24 cellular contexts compared by ENCODE assay signal in genomic region chr1:245701631-245702030, GRCh38.
DNase-seq lines count a peak whose midpoint lies in the region; ATAC-seq, FAIRE-seq and TF ChIP-seq lines count a peak whose summit lies in the region.
"Had no signal": no experiment of that assay in that cellular context is flagged by ENCODE, and none has a peak within 500 bp of the region (broad histone marks: within the 10 kb centered on the region; RNA-seq: fewer than 3 reads in every experiment).

No MANE protein-coding gene starts in this region.

- DNase-seq in Caco-2 (no peak), kidney (peak; percentile 45), osteoblast (ENCODE audit: insufficient read length, low spot score, missing footprints) (peak; percentile 39), spleen (peak; percentile 47), body of pancreas (no peak), esophagus squamous epithelium (lab: John Stamatoyannopoulos, UW) (no peak), GM19240 (ENCODE audit: insufficient read length, low spot score) (no peak)
- DNase-seq: 8988T; ACHN; AML-193; BE2C; Calu3; CD4-positive, alpha-beta T cell; CD8-positive, alpha-beta memory T cell; DMS53; DMS79 treated with DMSO at 0.1 percent for 48 hours; GM23248; H7; HCEC 1CT had no signal

- no peak overlapping the region for H3K9ac ChIP-seq in kidney (ENCODE audit: low read length in 2 of 2)
- H3K9ac ChIP-seq: BLaER1 treated with 17β-estradiol and CSF1 and Interleukin-3, amounts not matched to agents 10 nM and 100 nM; GM23248 had no signal

- no peak for TF ChIP-seq CTCF in Caco-2 (IDR thresholded peaks at IDR 0.05; ENCODE audit: insufficient read depth in 1 of 2, low read depth in 1 of 2, low read length in 1 of 2, severe bottlenecking in 1 of 2, unreplicated experiment in 1 of 2)
- no peak for TF ChIP-seq CTCF in kidney (IDR thresholded peaks at IDR 0.05; ENCODE audit: borderline replicate concordance, extremely low read depth, insufficient read depth)
- no peak for TF ChIP-seq CTCF in osteoblast (IDR thresholded peaks at IDR 0.05; ENCODE audit: extremely low read depth, low read depth, low read length)
- TF ChIP-seq CTCF in spleen (IDR thresholded peaks at IDR 0.05 in 8 of 11, conservative IDR thresholded peaks at IDR 0.05 in 3 of 11): no peak
- no peak for TF ChIP-seq CTCF in body of pancreas (IDR thresholded peaks at IDR 0.05)
- TF ChIP-seq CTCF in esophagus squamous epithelium (IDR thresholded peaks at IDR 0.05): no peak

- H3K36me3 Mint-ChIP-seq in Caco-2 (ENCODE audit: insufficient read depth, unreplicated experiment): no peaks in the 10 kb centered on the region

- no peak for ATAC-seq in body of pancreas
- ATAC-seq: A549 had no signal

- no TSS peak for BruUV-seq in Caco-2 (replicated peaks; lab: Mats Ljungman, UMichigan)

- no peak overlapping the region for H3K4me2 ChIP-seq in osteoblast (ENCODE audit: insufficient read depth, low read length)
- H3K4me2 ChIP-seq: A549 had no signal

- H3K27me3 ChIP-seq in Caco-2 (replicated peaks; ENCODE audit: control insufficient read depth, insufficient read depth, low read length) (no peaks in the 10 kb centered on the region), osteoblast (ENCODE audit: insufficient read depth, low read length) (no peaks in the 10 kb centered on the region), spleen (replicated peaks in 1 of 7) (no peaks in the 10 kb centered on the region), body of pancreas (no peaks in the 10 kb centered on the region), esophagus squamous epithelium (no peaks in the 10 kb centered on the region)
- H3K27me3 ChIP-seq: BE2C; BLaER1 treated with 17β-estradiol and CSF1 and Interleukin-3, amounts not matched to agents 10 nM and 100 nM had no signal

- H4K20me1 ChIP-seq in osteoblast (ENCODE audit: insufficient read depth, low read length): no peaks in the 10 kb centered on the region
- H4K20me1 ChIP-seq: BLaER1 treated with 17β-estradiol and CSF1 and Interleukin-3, amounts not matched to agents 10 nM and 100 nM had no signal

- H3K4me3 ChIP-seq in Caco-2 (ENCODE audit: low read depth, low read length) (no peak overlapping the region), kidney (ENCODE audit: low read length in 2 of 2) (no peak overlapping the region), osteoblast (ENCODE audit: insufficient read depth, low read length) (no peak overlapping the region), spleen (no peak overlapping the region), body of pancreas (no peak overlapping the region), esophagus squamous epithelium (no peak overlapping the region)
- H3K4me3 ChIP-seq: A549; BLaER1 treated with 17β-estradiol and CSF1 and Interleukin-3, amounts not matched to agents 10 nM and 100 nM; GM23248 had no signal

- H3K27ac ChIP-seq in kidney (ENCODE audit: low read depth in 2 of 2, low read length in 2 of 2) (no peak overlapping the region), osteoblast (ENCODE audit: low read depth, low read length) (no peak overlapping the region), spleen (no peak overlapping the region), body of pancreas (no peak overlapping the region), esophagus squamous epithelium (no peak overlapping the region)
- H3K27ac ChIP-seq: A549; BLaER1 treated with 17β-estradiol and CSF1 and Interleukin-3, amounts not matched to agents 10 nM and 100 nM; GM23248 had no signal

- peak overlapping the region; percentile 45 for H3K27ac Mint-ChIP-seq in Caco-2 (ENCODE audit: unreplicated experiment)
- H3K27ac Mint-ChIP-seq: CD14-positive monocyte; CD4-positive, alpha-beta T cell; CD8-positive, alpha-beta memory T cell had no signal

- whole genome bisulfite sequencing in spleen, 5 donors: 66 to 90% (median 79%) methylated on average over 6 to 7 of the region's 7 CpGs
- WGBS in body of pancreas, 2 donors: 57 to 74% methylated on average over 7 of the region's 7 CpGs
- 73 to 82% methylated on average over 3 to 5 of the region's 7 CpGs for WGBS in esophagus squamous epithelium, 2 donors

- CTCF ChIA-PET in Caco-2 (lab: Charles Lee): no interaction called here

- H3K4me1 ChIP-seq in Caco-2 (no peaks in the 10 kb centered on the region), kidney (ENCODE audit: control insufficient read depth in 1 of 2, insufficient read depth in 1 of 2, low read depth in 1 of 2, low read length in 2 of 2) (no peaks in the 10 kb centered on the region), osteoblast (ENCODE audit: insufficient read depth, low read length) (peaks cover 9% of the 10 kb centered on the region), spleen (peaks cover 0 to 12% (median 2%) of the 10 kb centered on the region in 6 donors), body of pancreas (no peaks in the 10 kb centered on the region), esophagus squamous epithelium (peaks cover 0 to 14% (median 6%) of the 10 kb centered on the region in 3 donors)
- H3K4me1 ChIP-seq: A549, BE2C had no signal

- H3K36me3 ChIP-seq in Caco-2 (ENCODE audit: control insufficient read depth, insufficient read depth, low read length) (no peaks in the 10 kb centered on the region), kidney (ENCODE audit: control insufficient read depth in 1 of 2, insufficient read depth in 2 of 2, low read length in 2 of 2) (no peaks in the 10 kb centered on the region), osteoblast (ENCODE audit: insufficient read depth, low read length) (no peaks in the 10 kb centered on the region), spleen (no peaks in the 10 kb centered on the region), body of pancreas (replicated peaks in 1 of 2; ENCODE audit: insufficient read depth in 1 of 2, low read depth in 2 of 2) (no peaks in the 10 kb centered on the region), esophagus squamous epithelium (no peaks in the 10 kb centered on the region)
- H3K36me3 ChIP-seq: BLaER1 treated with 17β-estradiol and CSF1 and Interleukin-3, amounts not matched to agents 10 nM and 100 nM had no signal

- H3K9me3 Mint-ChIP-seq in Caco-2 (ENCODE audit: unreplicated experiment): no peaks in the 10 kb centered on the region
- H3K9me3 Mint-ChIP-seq: CD4-positive, alpha-beta T cell had no signal

- no peaks in the 10 kb centered on the region for H3K27me3 Mint-ChIP-seq in Caco-2 (ENCODE audit: insufficient read depth, unreplicated experiment)
- H3K27me3 Mint-ChIP-seq: CD4-positive, alpha-beta T cell had no signal

- no peaks in the 10 kb centered on the region for H3K79me2 ChIP-seq in osteoblast (ENCODE audit: insufficient read depth, low read length)

- no peak for FAIRE-seq in kidney (lab: Jason Lieb, UNC)
- FAIRE-seq: A549, GM12892, H1 had no signal

- H3K9me3 ChIP-seq in Caco-2: no peaks in the 10 kb centered on the region
- H3K9me3 ChIP-seq in kidney (ENCODE audit: control insufficient read depth in 1 of 2, low read length in 2 of 2): no peaks in the 10 kb centered on the region
- no peaks in the 10 kb centered on the region for H3K9me3 ChIP-seq in osteoblast (ENCODE audit: low read depth, low read length)
- H3K9me3 ChIP-seq in spleen: no peaks in the 10 kb centered on the region
- no peaks in the 10 kb centered on the region for H3K9me3 ChIP-seq in body of pancreas
- H3K9me3 ChIP-seq in esophagus squamous epithelium: no peaks in the 10 kb centered on the region
- H3K9me3 ChIP-seq: A549, BE2C had no signal

- H3K4me1 Mint-ChIP-seq in Caco-2 (ENCODE audit: low read depth, unreplicated experiment): no peaks in the 10 kb centered on the region
- H3K4me1 Mint-ChIP-seq: CD8-positive, alpha-beta memory T cell had no signal

- intact Hi-C loops in Caco-2 (cut with micrococcal nuclease; ENCODE audit: unreplicated experiment) (loop anchor here (10.0 kb wide), 1 partner anchor 303 kb away; no protein-coding TSS in a partner anchor), kidney (cut with DNase I) (no loop called here), spleen (cut with DNase I; ENCODE audit: low total_unique reads) (no loop called here), body of pancreas (cut with DNase I) (no loop called here), esophagus squamous epithelium (cut with DNase I) (no loop called here)

- H2AFZ ChIP-seq in osteoblast (ENCODE audit: low read length): no peak overlapping the region
- H2AFZ ChIP-seq: GM23248 had no signal

- TF ChIP-seq POLR2A in spleen (IDR thresholded peaks at IDR 0.05) (no peak), body of pancreas (IDR thresholded peaks at IDR 0.05) (no peak), esophagus squamous epithelium (IDR thresholded peaks at IDR 0.05) (no peak)

- POLR2A ChIA-PET in Caco-2 (lab: Charles Lee): no interaction called here

- no peak overlapping the region for H3K4me3 Mint-ChIP-seq in Caco-2 (ENCODE audit: unreplicated experiment)
- H3K4me3 Mint-ChIP-seq: CD14-positive monocyte; CD4-positive, alpha-beta T cell; CD8-positive, alpha-beta memory T cell had no signal

Comparison
In these comparisons a context has a peak if more than half of its experiments do, and no peak if none do; other contexts are left out.
1. DNase-seq: peak in kidney (single experiment), osteoblast (single experiment) and spleen (single experiment); none in Caco-2 (0 of 2), body of pancreas (0 of 4), esophagus squamous epithelium (single experiment) and GM19240 (single experiment).